ENCODE assay signal across 11 cellular contexts in genomic region chr20:36017034-36017951, GRCh38. TPM values are rescaled to one million over a fixed set of nuclear protein-coding genes. Genes with fewer than 3 reads are reported as not detected.
A peak's percentile ranks its signal among the peaks of the same experiment; 100 is the strongest.
DNase-seq lines count a peak whose midpoint lies in the region; ATAC-seq and TF ChIP-seq lines count a peak whose summit lies in the region.
"Had no signal": no experiment of that assay in that cellular context is flagged by ENCODE, and none has a peak within 500 bp of the region (broad histone marks: within the 10 kb centered on the region; RNA-seq: fewer than 3 reads in every experiment).

No MANE protein-coding gene starts in this region.

- no peak overlapping the region for H3K27ac ChIP-seq in mammary epithelial cell (ENCODE audit: insufficient read depth, low read depth, low read length)
- peak overlapping the region in 1 of 2 donors; percentile 70 for H3K27ac ChIP-seq in left lung
- H3K27ac ChIP-seq in upper lobe of left lung: peak overlapping the region; percentile 39 to 77 (median 64)
- H3K27ac ChIP-seq: suprapubic skin had no signal

- dilution Hi-C loops in mammary epithelial cell (cut with HindIII; ENCODE audit: low sequenced_read_pairs): no loop called here

- no peak for TF ChIP-seq POLR2A in upper lobe of left lung (IDR thresholded peaks at IDR 0.05)

- no peaks in the 10 kb centered on the region for H3K79me2 ChIP-seq in mammary epithelial cell (ENCODE audit: insufficient read depth, low read length)

- no peak overlapping the region for H3K4me3 ChIP-seq in mammary epithelial cell (replicated peaks in 1 of 3; ENCODE audit: insufficient read depth in 1 of 3, low read depth in 2 of 3, low read length in 3 of 3)
- H3K4me3 ChIP-seq in left lung: no peak overlapping the region
- no peak overlapping the region for H3K4me3 ChIP-seq in upper lobe of left lung
- H3K4me3 ChIP-seq: suprapubic skin had no signal

- CTCF ChIA-PET in mammary epithelial cell (lab: Charles Lee; ENCODE audit: low non-redundant PET): no interaction called here

- in situ Hi-C loops in mammary epithelial cell (cut with MboI; ENCODE audit: low sequenced_read_pairs in 2 of 2): no loop called here

- BruUV-seq in mammary epithelial cell (replicated peaks; lab: Mats Ljungman, UMichigan): no TSS peak

- H2AFZ ChIP-seq in mammary epithelial cell (ENCODE audit: low read depth, low read length): peak overlapping the region; percentile 43

- WGBS in mammary epithelial cell (ENCODE audit: low coverage, missing lambda C conversion rate): 49% methylated on average over 9 of the region's 11 CpGs
- WGBS in upper lobe of left lung, 2 donors: 56 to 60% methylated on average over 11 of the region's 11 CpGs

- H3K9ac ChIP-seq in mammary epithelial cell (ENCODE audit: insufficient read depth, low read length): no peak overlapping the region

- no peaks in the 10 kb centered on the region for H4K20me1 ChIP-seq in mammary epithelial cell (ENCODE audit: insufficient read depth, low read length)

- H3K36me3 ChIP-seq in mammary epithelial cell (ENCODE audit: insufficient read depth, low read length) (no peaks in the 10 kb centered on the region), left lung (no peaks in the 10 kb centered on the region), upper lobe of left lung (no peaks in the 10 kb centered on the region)
- H3K36me3 ChIP-seq: suprapubic skin had no signal

- DNase-seq in HT-29 (ENCODE audit: low spot score): peak; percentile 71
- DNase-seq in mammary epithelial cell: no peak
- peak in 1 of 2 donors; percentile 75 for DNase-seq in left lung
- DNase-seq in upper lobe of left lung: peak; percentile 36 to 65
- no peak for DNase-seq in NCI-H345 (lab: John Stamatoyannopoulos, UW)
- DNase-seq in stimulated activated CD4-positive, alpha-beta T cell treated with anti-CD3 and anti-CD28 coated beads, Interleukin-4, amount 100 ng/mL, for 1 hour: no peak
- DNase-seq: activated CD8-positive, alpha-beta memory T cell treated with anti-CD3 and anti-CD28 coated beads for 24 hours; occipital lobe had no signal

- intact Hi-C loops in mammary epithelial cell (cut with micrococcal nuclease): no loop called here
- intact Hi-C loops in left lung (cut with DNase I): no loop called here

- H3K4me2 ChIP-seq in mammary epithelial cell (ENCODE audit: insufficient read depth, low read depth, low read length): peak overlapping the region; percentile 13

- H3K27me3 ChIP-seq in mammary epithelial cell (ENCODE audit: insufficient read depth, low read length) (no peaks in the 10 kb centered on the region), left lung (no peaks in the 10 kb centered on the region), upper lobe of left lung (no peaks in the 10 kb centered on the region)
- H3K27me3 ChIP-seq: suprapubic skin had no signal

- no peak for TF ChIP-seq EP300 in upper lobe of left lung (IDR thresholded peaks at IDR 0.05)

- H3K9me3 ChIP-seq in mammary epithelial cell (replicated peaks; ENCODE audit: insufficient read depth, low read length) (no peaks in the 10 kb centered on the region), left lung (no peaks in the 10 kb centered on the region), upper lobe of left lung (no peaks in the 10 kb centered on the region)
- H3K9me3 ChIP-seq: suprapubic skin had no signal

- no peak for TF ChIP-seq CTCF in mammary epithelial cell (conservative IDR thresholded peaks at IDR 0.05 in 1 of 2, IDR thresholded peaks at IDR 0.05 in 1 of 2; ENCODE audit: extremely low read depth in 1 of 2, insufficient read depth in 1 of 2, low read depth in 1 of 2, low read length in 2 of 2)
- no peak for TF ChIP-seq CTCF in left lung (IDR thresholded peaks at IDR 0.05)
- no peak for TF ChIP-seq CTCF in upper lobe of left lung (IDR thresholded peaks at IDR 0.05)

- H3K4me1 ChIP-seq in mammary epithelial cell (ENCODE audit: insufficient read depth, low read length): peaks cover 9% of the 10 kb centered on the region
- peaks cover 7 to 19% of the 10 kb centered on the region in 2 donors for H3K4me1 ChIP-seq in left lung
- H3K4me1 ChIP-seq in upper lobe of left lung: peaks cover 10 to 20% (median 14%) of the 10 kb centered on the region in 4 donors

- ATAC-seq in left lung: peak; percentile 96
- peak; percentile 54 to 94 for ATAC-seq in upper lobe of left lung (ENCODE audit: low FRiP score in 2 of 2)
- ATAC-seq in GM18907 (IDR thresholded peaks at IDR 0.05; ENCODE audit: unreplicated experiment): no peak
- ATAC-seq in HG03520 (IDR thresholded peaks at IDR 0.05; ENCODE audit: unreplicated experiment): no peak

RNA-seq across cellular contexts. Expression of gene CNBD2, which starts 48.9 kb away (rescaled TPM):
- 13.7 and 14.5 TPM in 2 replicates for total RNA-seq in HT-29 (2014; rRNA removed; shearing (Covaris generic))
- 1 to 10 TPM; 1.2 to 2.9 TPM for total RNA-seq in mammary epithelial cell
- 2.4 TPM for polyA plus RNA-seq in mammary epithelial cell
- 0.83 TPM for polyA minus RNA-seq in mammary epithelial cell
- total RNA-seq in left lung: 1 to 10 TPM; 3.3 to 3.6 TPM
- total RNA-seq in upper lobe of left lung: 1 to 10 TPM in 5 of 6 donors, not detected in 1; 2.2 to 4.2 (median 3.7) TPM

Comparison
In these comparisons a context has a peak if more than half of its experiments do, and no peak if none do; other contexts are left out.
1. DNase-seq: peak in HT-29 (single experiment) and upper lobe of left lung (2 of 2); none in mammary epithelial cell (single experiment), NCI-H345 (single experiment) and stimulated activated CD4-positive, alpha-beta T cell treated with anti-CD3 and anti-CD28 coated beads, Interleukin-4, amount 100 ng/mL, for 1 hour (single experiment).
2. ATAC-seq: peak in left lung (single experiment) and upper lobe of left lung (2 of 2); none in GM18907 (single experiment) and HG03520 (single experiment).